Comparison of ENCODE assay signal across 1 cellular context in the genomic region with DNA sequence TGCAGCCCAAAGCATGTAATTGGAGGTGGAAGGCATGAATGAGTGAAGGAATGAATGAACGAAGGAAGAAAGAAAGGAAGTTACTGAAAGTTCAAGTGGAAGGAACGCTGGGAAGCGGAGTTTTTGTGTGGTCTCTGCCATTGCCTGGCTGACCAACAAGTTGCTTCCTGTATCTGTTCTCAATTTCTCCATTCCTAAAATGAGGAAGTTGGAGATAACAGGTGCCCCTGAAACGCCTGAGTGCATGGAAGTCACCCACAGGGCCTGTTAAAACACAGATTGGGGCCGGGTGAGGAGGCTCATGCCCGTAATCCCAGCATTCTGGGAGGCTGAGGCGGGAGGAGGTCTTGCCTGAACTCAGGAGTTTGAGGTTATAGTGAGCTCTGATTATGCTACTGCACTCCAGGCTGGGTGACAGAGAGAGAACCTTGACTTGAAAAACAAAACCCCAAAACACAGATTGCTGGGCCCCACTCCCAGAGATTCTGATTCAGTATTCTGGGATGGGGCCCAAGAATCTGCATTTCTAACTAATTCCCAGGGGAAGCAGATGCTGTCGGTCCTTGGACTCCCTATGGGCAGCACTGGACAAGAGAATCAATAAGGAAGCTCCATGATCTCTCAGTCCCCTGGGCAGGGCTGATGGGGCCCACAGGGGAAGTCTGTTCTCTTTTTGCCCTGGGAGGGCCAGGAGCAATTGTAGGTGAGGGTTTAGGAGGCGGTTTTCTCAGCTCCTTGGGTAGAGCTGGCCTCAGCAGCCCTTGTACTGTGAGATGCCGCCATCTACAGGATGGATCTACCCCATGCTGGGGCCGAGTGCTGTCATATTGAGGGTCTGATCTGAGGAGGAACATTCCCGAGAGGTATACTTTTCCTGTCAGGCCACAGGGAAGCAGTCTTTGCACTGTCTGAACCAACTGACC.
TF ChIP-seq lines count a peak whose summit lies in the region.

No MANE protein-coding gene starts in this region.

TF ChIP-seq in K562, 482 proteins besides CTCF, POLR2A, EP300 and RAD21 (continued from another document and continues in another):
- TF ChIP-seq, protein P1, sequence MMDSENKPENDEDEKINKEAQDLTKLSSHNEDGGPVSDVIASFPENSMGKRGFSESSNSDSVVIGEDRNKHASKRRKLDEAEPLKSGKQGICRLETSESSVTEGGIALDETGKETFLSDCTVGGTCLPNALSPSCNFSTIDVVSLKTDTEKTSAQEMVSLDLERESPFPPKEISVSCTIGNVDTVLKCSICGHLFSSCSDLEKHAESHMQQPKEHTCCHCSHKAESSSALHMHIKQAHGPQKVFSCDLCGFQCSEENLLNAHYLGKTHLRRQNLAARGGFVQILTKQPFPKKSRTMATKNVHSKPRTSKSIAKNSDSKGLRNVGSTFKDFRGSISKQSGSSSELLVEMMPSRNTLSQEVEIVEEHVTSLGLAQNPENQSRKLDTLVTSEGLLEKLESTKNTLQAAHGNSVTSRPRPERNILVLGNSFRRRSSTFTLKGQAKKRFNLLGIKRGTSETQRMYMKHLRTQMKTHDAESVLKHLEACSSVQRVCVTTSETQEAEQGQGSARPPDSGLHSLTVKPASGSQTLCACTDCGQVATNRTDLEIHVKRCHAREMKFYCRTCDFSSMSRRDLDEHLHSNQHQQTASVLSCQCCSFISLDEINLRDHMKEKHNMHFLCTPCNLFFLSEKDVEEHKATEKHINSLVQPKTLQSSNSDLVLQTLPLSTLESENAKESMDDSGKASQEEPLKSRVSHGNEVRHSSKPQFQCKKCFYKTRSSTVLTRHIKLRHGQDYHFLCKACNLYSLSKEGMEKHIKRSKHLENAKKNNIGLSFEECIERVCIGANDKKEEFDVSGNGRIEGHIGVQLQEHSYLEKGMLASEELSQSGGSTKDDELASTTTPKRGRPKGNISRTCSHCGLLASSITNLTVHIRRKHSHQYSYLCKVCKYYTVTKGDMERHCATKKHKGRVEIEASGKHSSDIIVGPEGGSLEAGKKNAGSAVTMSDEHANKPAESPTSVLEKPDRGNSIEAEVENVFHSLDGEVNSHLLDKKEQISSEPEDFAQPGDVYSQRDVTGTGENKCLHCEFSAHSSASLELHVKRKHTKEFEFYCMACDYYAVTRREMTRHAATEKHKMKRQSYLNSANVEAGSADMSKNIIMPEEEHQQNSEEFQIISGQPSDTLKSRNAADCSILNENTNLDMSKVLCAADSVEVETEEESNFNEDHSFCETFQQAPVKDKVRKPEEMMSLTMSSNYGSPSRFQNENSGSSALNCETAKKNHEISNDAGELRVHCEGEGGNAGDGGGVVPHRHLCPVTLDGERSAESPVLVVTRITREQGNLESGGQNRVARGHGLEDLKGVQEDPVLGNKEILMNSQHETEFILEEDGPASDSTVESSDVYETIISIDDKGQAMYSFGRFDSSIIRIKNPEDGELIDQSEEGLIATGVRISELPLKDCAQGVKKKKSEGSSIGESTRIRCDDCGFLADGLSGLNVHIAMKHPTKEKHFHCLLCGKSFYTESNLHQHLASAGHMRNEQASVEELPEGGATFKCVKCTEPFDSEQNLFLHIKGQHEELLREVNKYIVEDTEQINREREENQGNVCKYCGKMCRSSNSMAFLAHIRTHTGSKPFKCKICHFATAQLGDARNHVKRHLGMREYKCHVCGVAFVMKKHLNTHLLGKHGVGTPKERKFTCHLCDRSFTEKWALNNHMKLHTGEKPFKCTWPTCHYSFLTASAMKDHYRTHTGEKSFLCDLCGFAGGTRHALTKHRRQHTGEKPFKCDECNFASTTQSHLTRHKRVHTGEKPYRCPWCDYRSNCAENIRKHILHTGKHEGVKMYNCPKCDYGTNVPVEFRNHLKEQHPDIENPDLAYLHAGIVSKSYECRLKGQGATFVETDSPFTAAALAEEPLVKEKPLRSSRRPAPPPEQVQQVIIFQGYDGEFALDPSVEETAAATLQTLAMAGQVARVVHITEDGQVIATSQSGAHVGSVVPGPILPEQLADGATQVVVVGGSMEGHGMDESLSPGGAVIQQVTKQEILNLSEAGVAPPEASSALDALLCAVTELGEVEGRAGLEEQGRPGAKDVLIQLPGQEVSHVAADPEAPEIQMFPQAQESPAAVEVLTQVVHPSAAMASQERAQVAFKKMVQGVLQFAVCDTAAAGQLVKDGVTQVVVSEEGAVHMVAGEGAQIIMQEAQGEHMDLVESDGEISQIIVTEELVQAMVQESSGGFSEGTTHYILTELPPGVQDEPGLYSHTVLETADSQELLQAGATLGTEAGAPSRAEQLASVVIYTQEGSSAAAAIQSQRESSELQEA (IDR thresholded peaks at IDR 0.05; ENCODE audit: low read depth), result no peak
- TF ChIP-seq POU5F1 (IDR thresholded peaks at IDR 0.05; ENCODE audit: borderline replicate concordance, low read depth, low read length, partially characterized antibody), result no peak
- TF ChIP-seq NCOA2 (IDR thresholded peaks at IDR 0.05; ENCODE audit: partially characterized antibody in 2 of 2), result no peak
- no peak for TF ChIP-seq ASH1L (IDR thresholded peaks at IDR 0.05; ENCODE audit: borderline replicate concordance, low read depth, partially characterized antibody)
- TF ChIP-seq ZNF41 (CRISPR knock-in tag; conservative IDR thresholded peaks at IDR 0.05), result no peak
- 0 out of 2 replicates have a peak, but pooled peaks have one; percentile 17 for TF ChIP-seq FOSL1 (tag; conservative IDR thresholded peaks at IDR 0.05)
- no peak for TF ChIP-seq ZNF778 (CRISPR knock-in tag; IDR thresholded peaks at IDR 0.05)
- no peak for TF ChIP-seq XRCC3 (IDR thresholded peaks at IDR 0.05)
- TF ChIP-seq DACH1 (IDR thresholded peaks at IDR 0.05; ENCODE audit: partially characterized antibody), result no peak
- TF ChIP-seq ZZZ3 (IDR thresholded peaks at IDR 0.05), result no peak
- TF ChIP-seq HLTF (IDR thresholded peaks at IDR 0.05), result no peak
- peak; percentile 42; the same call in 1 of the 2 replicates for TF ChIP-seq ATF7 (IDR thresholded peaks at IDR 0.05)
- TF ChIP-seq MECOM (CRISPR knock-in tag; IDR thresholded peaks at IDR 0.05), result no peak
- TF ChIP-seq ZNF354B (CRISPR knock-in tag; IDR thresholded peaks at IDR 0.05), result no peak
- TF ChIP-seq PML (IDR thresholded peaks at IDR 0.05; ENCODE audit: low read length), result peak; percentile 25; the same call in 1 of the 2 replicates
- TF ChIP-seq, protein P2, sequence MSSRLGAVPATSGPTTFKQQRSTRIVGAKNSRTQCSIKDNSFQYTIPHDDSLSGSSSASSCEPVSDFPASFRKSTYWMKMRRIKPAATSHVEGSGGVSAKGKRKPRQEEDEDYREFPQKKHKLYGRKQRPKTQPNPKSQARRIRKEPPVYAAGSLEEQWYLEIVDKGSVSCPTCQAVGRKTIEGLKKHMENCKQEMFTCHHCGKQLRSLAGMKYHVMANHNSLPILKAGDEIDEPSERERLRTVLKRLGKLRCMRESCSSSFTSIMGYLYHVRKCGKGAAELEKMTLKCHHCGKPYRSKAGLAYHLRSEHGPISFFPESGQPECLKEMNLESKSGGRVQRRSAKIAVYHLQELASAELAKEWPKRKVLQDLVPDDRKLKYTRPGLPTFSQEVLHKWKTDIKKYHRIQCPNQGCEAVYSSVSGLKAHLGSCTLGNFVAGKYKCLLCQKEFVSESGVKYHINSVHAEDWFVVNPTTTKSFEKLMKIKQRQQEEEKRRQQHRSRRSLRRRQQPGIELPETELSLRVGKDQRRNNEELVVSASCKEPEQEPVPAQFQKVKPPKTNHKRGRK (tag; IDR thresholded peaks at IDR 0.05), result no peak
- peak; percentile 13; the same call in 1 of the 2 replicates for TF ChIP-seq LEF1 (IDR thresholded peaks at IDR 0.05)
- TF ChIP-seq MXI1 (IDR thresholded peaks at IDR 0.05; ENCODE audit: low read depth, low read length), result no peak
- no peak for TF ChIP-seq MAFF (IDR thresholded peaks at IDR 0.05; ENCODE audit: low read length)
- TF ChIP-seq POLR2H (tag; IDR thresholded peaks at IDR 0.05; ENCODE audit: low read depth), result no peak
- TF ChIP-seq CBX8 (IDR thresholded peaks at IDR 0.05; ENCODE audit: borderline replicate concordance, extremely low read depth, low read depth, low read length, poor library complexity, severe bottlenecking), result no peak
- TF ChIP-seq, protein P3, sequence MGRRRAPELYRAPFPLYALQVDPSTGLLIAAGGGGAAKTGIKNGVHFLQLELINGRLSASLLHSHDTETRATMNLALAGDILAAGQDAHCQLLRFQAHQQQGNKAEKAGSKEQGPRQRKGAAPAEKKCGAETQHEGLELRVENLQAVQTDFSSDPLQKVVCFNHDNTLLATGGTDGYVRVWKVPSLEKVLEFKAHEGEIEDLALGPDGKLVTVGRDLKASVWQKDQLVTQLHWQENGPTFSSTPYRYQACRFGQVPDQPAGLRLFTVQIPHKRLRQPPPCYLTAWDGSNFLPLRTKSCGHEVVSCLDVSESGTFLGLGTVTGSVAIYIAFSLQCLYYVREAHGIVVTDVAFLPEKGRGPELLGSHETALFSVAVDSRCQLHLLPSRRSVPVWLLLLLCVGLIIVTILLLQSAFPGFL (CRISPR knock-in tag; IDR thresholded peaks at IDR 0.05), result no peak
- 0 out of 2 replicates have a peak, but pooled peaks have one; percentile 26 for TF ChIP-seq CREM (IDR thresholded peaks at IDR 0.05; ENCODE audit: low read depth)
- TF ChIP-seq ILF3 (IDR thresholded peaks at IDR 0.05; ENCODE audit: borderline replicate concordance), result no peak
- no peak for TF ChIP-seq SP2 (IDR thresholded peaks at IDR 0.05; ENCODE audit: extremely low read depth, low read depth, low read length, poor library complexity, severe bottlenecking)
- TF ChIP-seq, protein P4, sequence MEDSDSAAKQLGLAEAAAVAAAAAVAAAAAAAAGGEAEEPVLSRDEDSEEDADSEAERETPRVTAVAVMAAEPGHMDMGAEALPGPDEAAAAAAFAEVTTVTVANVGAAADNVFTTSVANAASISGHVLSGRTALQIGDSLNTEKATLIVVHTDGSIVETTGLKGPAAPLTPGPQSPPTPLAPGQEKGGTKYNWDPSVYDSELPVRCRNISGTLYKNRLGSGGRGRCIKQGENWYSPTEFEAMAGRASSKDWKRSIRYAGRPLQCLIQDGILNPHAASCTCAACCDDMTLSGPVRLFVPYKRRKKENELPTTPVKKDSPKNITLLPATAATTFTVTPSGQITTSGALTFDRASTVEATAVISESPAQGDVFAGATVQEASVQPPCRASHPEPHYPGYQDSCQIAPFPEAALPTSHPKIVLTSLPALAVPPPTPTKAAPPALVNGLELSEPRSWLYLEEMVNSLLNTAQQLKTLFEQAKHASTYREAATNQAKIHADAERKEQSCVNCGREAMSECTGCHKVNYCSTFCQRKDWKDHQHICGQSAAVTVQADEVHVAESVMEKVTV (CRISPR knock-in tag; IDR thresholded peaks at IDR 0.05), result peak; percentile 88
- TF ChIP-seq RFX1 (IDR thresholded peaks at IDR 0.05), result no peak
- no peak for TF ChIP-seq ZNF57 (CRISPR knock-in tag; IDR thresholded peaks at IDR 0.05)
- no peak for TF ChIP-seq ZNF77 (CRISPR knock-in tag; IDR thresholded peaks at IDR 0.05)
- TF ChIP-seq TAL1 (IDR thresholded peaks at IDR 0.05), result 0 out of 2 replicates have a peak, but pooled peaks have one; percentile 3
- no peak for TF ChIP-seq ZNF695 (CRISPR knock-in tag; IDR thresholded peaks at IDR 0.05)
- TF ChIP-seq SUPT5H (IDR thresholded peaks at IDR 0.05), result no peak
- no peak for TF ChIP-seq WHSC1 (IDR thresholded peaks at IDR 0.05; ENCODE audit: low read length)
- no peak for TF ChIP-seq ZFPM2 (CRISPR knock-in tag; IDR thresholded peaks at IDR 0.05)
- no peak for TF ChIP-seq CBFA2T2 (conservative IDR thresholded peaks at IDR 0.05)
- no peak for TF ChIP-seq XRCC4 (IDR thresholded peaks at IDR 0.05; ENCODE audit: extremely low read depth, insufficient read depth, insufficient read length)
- TF ChIP-seq, protein P5, sequence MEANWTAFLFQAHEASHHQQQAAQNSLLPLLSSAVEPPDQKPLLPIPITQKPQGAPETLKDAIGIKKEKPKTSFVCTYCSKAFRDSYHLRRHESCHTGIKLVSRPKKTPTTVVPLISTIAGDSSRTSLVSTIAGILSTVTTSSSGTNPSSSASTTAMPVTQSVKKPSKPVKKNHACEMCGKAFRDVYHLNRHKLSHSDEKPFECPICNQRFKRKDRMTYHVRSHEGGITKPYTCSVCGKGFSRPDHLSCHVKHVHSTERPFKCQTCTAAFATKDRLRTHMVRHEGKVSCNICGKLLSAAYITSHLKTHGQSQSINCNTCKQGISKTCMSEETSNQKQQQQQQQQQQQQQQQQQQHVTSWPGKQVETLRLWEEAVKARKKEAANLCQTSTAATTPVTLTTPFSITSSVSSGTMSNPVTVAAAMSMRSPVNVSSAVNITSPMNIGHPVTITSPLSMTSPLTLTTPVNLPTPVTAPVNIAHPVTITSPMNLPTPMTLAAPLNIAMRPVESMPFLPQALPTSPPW (CRISPR knock-in tag; IDR thresholded peaks at IDR 0.05), result no peak
- TF ChIP-seq STAT5A (IDR thresholded peaks at IDR 0.05; ENCODE audit: borderline replicate concordance, low read length), result no peak
- no peak for TF ChIP-seq ZC3H11A (IDR thresholded peaks at IDR 0.05; ENCODE audit: low read depth, low read length)
- no peak for TF ChIP-seq NFIC (IDR thresholded peaks at IDR 0.05)
- no peak for TF ChIP-seq HMG20B (CRISPR knock-in tag; IDR thresholded peaks at IDR 0.05)
- TF ChIP-seq MCM7 (IDR thresholded peaks at IDR 0.05), result no peak
- TF ChIP-seq MED1 (CRISPR knock-in tag; IDR thresholded peaks at IDR 0.05; ENCODE audit: borderline replicate concordance), result no peak
- TF ChIP-seq HNRNPL (IDR thresholded peaks at IDR 0.05; ENCODE audit: low read depth, low read length), result no peak
- no peak for TF ChIP-seq GATAD2B (IDR thresholded peaks at IDR 0.05; ENCODE audit: borderline replicate concordance)
- peak; percentile 21; the same call in 1 of the 2 replicates for TF ChIP-seq BHLHE40 (IDR thresholded peaks at IDR 0.05; ENCODE audit: low read length)
- TF ChIP-seq, protein P6, sequence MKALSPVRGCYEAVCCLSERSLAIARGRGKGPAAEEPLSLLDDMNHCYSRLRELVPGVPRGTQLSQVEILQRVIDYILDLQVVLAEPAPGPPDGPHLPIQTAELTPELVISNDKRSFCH (CRISPR knock-in tag; IDR thresholded peaks at IDR 0.05), result no peak
- TF ChIP-seq, protein P6 (tag; IDR thresholded peaks at IDR 0.05), result no peak
- TF ChIP-seq, protein P7, sequence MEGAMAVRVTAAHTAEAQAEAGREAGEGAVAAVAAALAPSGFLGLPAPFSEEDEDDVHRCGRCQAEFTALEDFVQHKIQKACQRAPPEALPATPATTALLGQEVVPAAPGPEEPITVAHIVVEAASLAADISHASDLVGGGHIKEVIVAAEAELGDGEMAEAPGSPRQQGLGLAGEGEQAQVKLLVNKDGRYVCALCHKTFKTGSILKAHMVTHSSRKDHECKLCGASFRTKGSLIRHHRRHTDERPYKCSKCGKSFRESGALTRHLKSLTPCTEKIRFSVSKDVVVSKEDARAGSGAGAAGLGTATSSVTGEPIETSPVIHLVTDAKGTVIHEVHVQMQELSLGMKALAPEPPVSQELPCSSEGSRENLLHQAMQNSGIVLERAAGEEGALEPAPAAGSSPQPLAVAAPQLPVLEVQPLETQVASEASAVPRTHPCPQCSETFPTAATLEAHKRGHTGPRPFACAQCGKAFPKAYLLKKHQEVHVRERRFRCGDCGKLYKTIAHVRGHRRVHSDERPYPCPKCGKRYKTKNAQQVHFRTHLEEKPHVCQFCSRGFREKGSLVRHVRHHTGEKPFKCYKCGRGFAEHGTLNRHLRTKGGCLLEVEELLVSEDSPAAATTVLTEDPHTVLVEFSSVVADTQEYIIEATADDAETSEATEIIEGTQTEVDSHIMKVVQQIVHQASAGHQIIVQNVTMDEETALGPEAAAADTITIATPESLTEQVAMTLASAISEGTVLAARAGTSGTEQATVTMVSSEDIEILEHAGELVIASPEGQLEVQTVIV (CRISPR knock-in tag; IDR thresholded peaks at IDR 0.05; ENCODE audit: borderline replicate concordance), result no peak
- no peak for TF ChIP-seq ZNF668 (CRISPR knock-in tag; IDR thresholded peaks at IDR 0.05)
- no peak for TF ChIP-seq ZNF316 (IDR thresholded peaks at IDR 0.05)
- TF ChIP-seq FIP1L1 (IDR thresholded peaks at IDR 0.05; ENCODE audit: low read depth, low read length, poor library complexity, severe bottlenecking), result no peak
